In genomic region chr6:170262481-170263088, GRCh38 we compare ENCODE assay signal across 15 cellular contexts.
"Had no signal": no experiment of that assay in that cellular context is flagged by ENCODE, and none has a peak within 500 bp of the region (broad histone marks: within the 10 kb centered on the region; RNA-seq: fewer than 3 reads in every experiment).

No MANE protein-coding gene starts in this region.

- H3K27ac Mint-ChIP-seq: activated naive CD8-positive, alpha-beta T cell treated with anti-CD3 and anti-CD28 coated beads for 36 hours; activated T-cell treated with anti-CD3 and anti-CD28 coated beads, Interleukin-2, amount 50 U/mL, for 24 hours; naive thymus-derived CD8-positive, alpha-beta T cell had no signal

- H3K4me3 ChIP-seq: colonic mucosa, gastrocnemius medialis, lung, mucosa of descending colon, SJCRH30, transverse colon had no signal

- H3K27me3 ChIP-seq: colonic mucosa, gastrocnemius medialis, SJCRH30 had no signal

- ATAC-seq: activated CD4-positive, CD25-positive, alpha-beta regulatory T cell treated with anti-CD3 and anti-CD28 coated beads, Interleukin-2, amount 50 U/mL, for 24 hours; gastrocnemius medialis; mucosa of descending colon; naive thymus-derived CD8-positive, alpha-beta T cell had no signal

- H3K4me1 ChIP-seq: colonic mucosa had no signal

- H3K36me3 ChIP-seq: colonic mucosa, gastrocnemius medialis, SJCRH30, transverse colon had no signal

- H3K36me3 Mint-ChIP-seq: activated naive CD8-positive, alpha-beta T cell treated with anti-CD3 and anti-CD28 coated beads for 36 hours; naive thymus-derived CD8-positive, alpha-beta T cell had no signal

- DNase-seq: activated effector memory CD4-positive, alpha-beta T cell treated with Interleukin-2 at 50 U/mL for 16 hours; activated naive CD8-positive, alpha-beta T cell treated with anti-CD3 and anti-CD28 coated beads for 36 hours; activated T-cell treated with anti-CD3 and anti-CD28 coated beads, Interleukin-2, amount 50 U/mL, for 24 hours; colonic mucosa; effector CD4-positive, alpha-beta T cell; gastrocnemius medialis; mucosa of descending colon; retina; SJCRH30; stimulated activated CD4-positive, alpha-beta T cell treated with anti-CD3 and anti-CD28 coated beads, Interleukin-4, amount 100 ng/mL, for 4 hours; SW 1271; transverse colon had no signal

- H3K27ac ChIP-seq: colonic mucosa, gastrocnemius medialis, SJCRH30, transverse colon had no signal

- H3K9me3 Mint-ChIP-seq: activated naive CD8-positive, alpha-beta T cell treated with anti-CD3 and anti-CD28 coated beads for 36 hours; activated T-cell treated with anti-CD3 and anti-CD28 coated beads, Interleukin-2, amount 50 U/mL, for 24 hours; naive thymus-derived CD8-positive, alpha-beta T cell had no signal

- H3K4me3 Mint-ChIP-seq: activated naive CD8-positive, alpha-beta T cell treated with anti-CD3 and anti-CD28 coated beads for 36 hours; activated T-cell treated with anti-CD3 and anti-CD28 coated beads, Interleukin-2, amount 50 U/mL, for 24 hours; naive thymus-derived CD8-positive, alpha-beta T cell had no signal

- H3K9me3 ChIP-seq: colonic mucosa, gastrocnemius medialis, mucosa of descending colon, SJCRH30, transverse colon had no signal

- H3K4me1 Mint-ChIP-seq: activated naive CD8-positive, alpha-beta T cell treated with anti-CD3 and anti-CD28 coated beads for 36 hours had no signal
